15 cellular contexts compared by ENCODE assay signal in the genomic region with DNA sequence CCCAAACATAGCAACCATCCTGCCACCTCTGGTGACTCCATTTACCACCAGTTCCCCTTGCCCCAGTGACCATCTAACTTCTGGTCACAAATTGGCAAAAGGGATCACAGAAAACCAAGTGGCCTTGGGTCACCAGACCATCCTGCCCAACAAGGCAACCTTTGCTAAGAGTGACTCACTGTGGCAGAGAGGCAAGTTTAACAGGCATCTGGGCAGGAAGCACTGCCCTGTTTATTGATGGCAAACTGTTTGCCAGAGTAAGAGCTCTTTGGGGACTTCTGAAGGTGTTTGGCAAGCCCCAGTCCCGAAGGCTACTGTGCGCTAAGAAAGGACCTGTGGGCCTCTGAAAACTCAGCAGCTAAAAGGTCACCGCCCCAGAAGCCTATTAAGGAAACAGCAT. TPM values are rescaled to one million over a fixed set of nuclear protein-coding genes. Genes with fewer than 3 reads are reported as not detected.
DNase-seq lines count a peak whose midpoint lies in the region; TF ChIP-seq lines count a peak whose summit lies in the region.
"Had no signal": no experiment of that assay in that cellular context is flagged by ENCODE, and none has a peak within 500 bp of the region (broad histone marks: within the 10 kb centered on the region; RNA-seq: fewer than 3 reads in every experiment).

No MANE protein-coding gene starts in this region.

- no peaks in the 10 kb centered on the region for H3K36me3 ChIP-seq in trophoblast cell (ENCODE audit: control insufficient read depth in 1 of 2, insufficient read depth in 2 of 2, low read length in 2 of 2)
- H3K36me3 ChIP-seq: HAP-1 had no signal

- no peak overlapping the region for H2AK5ac ChIP-seq in trophoblast cell (ENCODE audit: low read length)

- no peak overlapping the region for H3K27ac Mint-ChIP-seq in HFFc6
- H3K27ac Mint-ChIP-seq: CD4-positive, alpha-beta memory T cell had no signal

- H2BK12ac ChIP-seq in trophoblast cell (ENCODE audit: low read length) = no peak overlapping the region

- DNase-seq in M059J (ENCODE audit: low read depth) (peak; percentile 1), epithelial cell of esophagus (ENCODE audit: low read depth) (peak; percentile 3), trophoblast cell (no peak), NCI-H446 (lab: John Stamatoyannopoulos, UW) (no peak), HFFc6 (no peak)
- DNase-seq in activated effector memory CD4-positive, alpha-beta T cell treated with anti-CD3 and anti-CD28 coated beads, Interleukin-2, amount 50 U/mL, for 16 hours = no peak
- DNase-seq: C1 segment of cervical spinal cord; CD4-positive, alpha-beta memory T cell; COR-L47; DMS153; DND-41; GOT3 had no signal

- no peaks in the 10 kb centered on the region for H3K9me3 ChIP-seq in trophoblast cell (ENCODE audit: insufficient read depth, low read depth, low read length)
- H3K9me3 ChIP-seq: HAP-1 had no signal

- no peak overlapping the region for H3K27ac ChIP-seq in trophoblast cell (ENCODE audit: low read depth, low read length)

- no peaks in the 10 kb centered on the region for H3K36me3 Mint-ChIP-seq in HFFc6 (ENCODE audit: low read depth)
- H3K36me3 Mint-ChIP-seq: CD4-positive, alpha-beta memory T cell had no signal

- TF ChIP-seq CTCF in epithelial cell of esophagus (IDR thresholded peaks at IDR 0.05; ENCODE audit: insufficient read depth, low read depth, low read length, missing control alignments) (no peak), HFFc6 (IDR thresholded peaks at IDR 0.05) (no peak)

- no peak overlapping the region for H3K4ac ChIP-seq in trophoblast cell (ENCODE audit: low read depth, low read length)

- H3K79me1 ChIP-seq in trophoblast cell (ENCODE audit: low read length) = no peaks in the 10 kb centered on the region

- no peak overlapping the region for H2AFZ ChIP-seq in trophoblast cell (ENCODE audit: insufficient read depth, low read length, poor library complexity)

- no peak overlapping the region for H4K8ac ChIP-seq in trophoblast cell (ENCODE audit: low read depth, low read length)

- no peak overlapping the region for H3K4me3 Mint-ChIP-seq in HFFc6
- H3K4me3 Mint-ChIP-seq: CD4-positive, alpha-beta memory T cell had no signal

- no peak overlapping the region for H3K4me3 ChIP-seq in epithelial cell of esophagus (ENCODE audit: low read length)
- no peak overlapping the region for H3K4me3 ChIP-seq in trophoblast cell (ENCODE audit: low read depth, low read length)
- H3K4me3 ChIP-seq: HAP-1 had no signal

- H3K27me3 Mint-ChIP-seq in HFFc6 (ENCODE audit: insufficient read depth) = no peaks in the 10 kb centered on the region; the same call in 1 of the 2 replicates

- H3K18ac ChIP-seq in trophoblast cell (ENCODE audit: low read length) = no peak overlapping the region

- H4K91ac ChIP-seq in trophoblast cell (ENCODE audit: low read depth, low read length) = no peak overlapping the region

- H4K12ac ChIP-seq in trophoblast cell (ENCODE audit: low read depth, low read length) = no peak overlapping the region

- H3K79me2 ChIP-seq in trophoblast cell (ENCODE audit: control insufficient read depth, insufficient read depth, low read length, poor library complexity) = no peaks in the 10 kb centered on the region

- no peaks in the 10 kb centered on the region for H3K4me1 Mint-ChIP-seq in HFFc6 (ENCODE audit: low read depth)
- H3K4me1 Mint-ChIP-seq: CD4-positive, alpha-beta memory T cell had no signal

- H3K9ac ChIP-seq in trophoblast cell (ENCODE audit: low read length) = peak overlapping the region; percentile 40

- peaks cover 7% of the 10 kb centered on the region; the same call in 1 of the 2 replicates for H3K9me3 Mint-ChIP-seq in HFFc6

- no peak overlapping the region for H3K23ac ChIP-seq in trophoblast cell (ENCODE audit: low read length)

- no CpG with 5 or more reads among the region's 3 CpGs for WGBS in trophoblast cell (ENCODE audit: extremely low coverage, insufficient coverage, insufficient read length)

- no peak overlapping the region for H2BK120ac ChIP-seq in trophoblast cell (ENCODE audit: insufficient read depth, low read length, poor library complexity)

- no peak overlapping the region for H3K4me2 ChIP-seq in trophoblast cell (ENCODE audit: low read length)

- H3K4me1 ChIP-seq in trophoblast cell (ENCODE audit: control insufficient read depth in 1 of 2, insufficient read depth in 2 of 2, low read length in 2 of 2) = no peaks in the 10 kb centered on the region
- H3K4me1 ChIP-seq: HAP-1 had no signal

- H3K27me3 ChIP-seq in trophoblast cell (ENCODE audit: insufficient read depth, low read length) = no peaks in the 10 kb centered on the region

- no peak overlapping the region for H3K14ac ChIP-seq in trophoblast cell (ENCODE audit: low read length)

- H2BK5ac ChIP-seq in trophoblast cell (ENCODE audit: low read depth, low read length, poor library complexity) = no peak overlapping the region

RNA-seq across cellular contexts. Expression of gene TMEM233, which starts 28.2 kb away (rescaled TPM):
- not detected in 2 replicates for total RNA-seq in M059J (2014; rRNA removed; shearing (Covaris generic))
- polyA plus RNA-seq in trophoblast cell (2013) = not detected in 2 replicates
- not detected for total RNA-seq in HFFc6 (2021; fragmentation: NEBNext Ultra II Directional; extraction: Animal tissue kit (Norgen Biotek cat#: 25700))
- total RNA-seq: A172; CD4-positive, alpha-beta memory T cell had no signal
- polyA plus RNA-seq: BJ; CD4-positive, alpha-beta memory T cell had no signal

Comparison
In these comparisons a context has a peak if more than half of its experiments do, and no peak if none do; other contexts are left out.
1. DNase-seq: peak in M059J (single experiment) and epithelial cell of esophagus (single experiment); none in trophoblast cell (0 of 2), NCI-H446 (0 of 2), HFFc6 (single experiment) and activated effector memory CD4-positive, alpha-beta T cell treated with anti-CD3 and anti-CD28 coated beads, Interleukin-2, amount 50 U/mL, for 16 hours (single experiment).